8 cellular contexts compared by ENCODE assay signal in genomic region chr4:15682340-15682725, GRCh38. TPM values are rescaled to one million over a fixed set of nuclear protein-coding genes. Genes with fewer than 3 reads are reported as not detected.
DNase-seq lines count a peak whose midpoint lies in the region; ATAC-seq and TF ChIP-seq lines count a peak whose summit lies in the region.

No MANE protein-coding gene starts in this region.

- H3K4me3 Mint-ChIP-seq in activated T-helper 1 cell treated with anti-CD3 and anti-CD28 coated beads, Interleukin-12 subunit alpha, Interleukin-12 subunit beta, Interleukin-2, Interleukin-4 antibody, amounts not matched to agents 30 ng/mL and 10 ng/mL and 1 ng/mL, durations not matched to agents 14 hours and 24 hours and 36 hours, result peak overlapping the region; percentile 97

- H3K4me1 ChIP-seq in subcutaneous abdominal adipose tissue (ENCODE audit: control insufficient read depth in 5 of 5, insufficient read depth in 5 of 5, low read length in 5 of 5), result peaks cover 0 to 21% (median 19%) of the 10 kb centered on the region in 5 donors

- H3K27me3 Mint-ChIP-seq in activated T-helper 1 cell treated with anti-CD3 and anti-CD28 coated beads, Interleukin-12 subunit alpha, Interleukin-12 subunit beta, Interleukin-2, Interleukin-4 antibody, amounts not matched to agents 30 ng/mL and 10 ng/mL and 1 ng/mL, durations not matched to agents 14 hours and 24 hours and 36 hours (ENCODE audit: insufficient read depth), result no peaks in the 10 kb centered on the region

- peaks cover 43% of the 10 kb centered on the region for H3K4me1 Mint-ChIP-seq in activated T-helper 1 cell treated with anti-CD3 and anti-CD28 coated beads, Interleukin-12 subunit alpha, Interleukin-12 subunit beta, Interleukin-2, Interleukin-4 antibody, amounts not matched to agents 30 ng/mL and 10 ng/mL and 1 ng/mL, durations not matched to agents 14 hours and 24 hours and 36 hours (ENCODE audit: low read depth)

- H3K9me3 ChIP-seq in iPS-18c (ENCODE audit: control insufficient read depth, insufficient read depth, low read length) (no peaks in the 10 kb centered on the region), subcutaneous abdominal adipose tissue (ENCODE audit: control insufficient read depth in 5 of 5, low read length in 5 of 5) (no peaks in the 10 kb centered on the region)

- H3K27ac ChIP-seq in subcutaneous abdominal adipose tissue (ENCODE audit: low read depth, low read length), result peak overlapping the region; percentile 98

- H3K27ac Mint-ChIP-seq in activated T-helper 1 cell treated with anti-CD3 and anti-CD28 coated beads, Interleukin-12 subunit alpha, Interleukin-12 subunit beta, Interleukin-2, Interleukin-4 antibody, amounts not matched to agents 30 ng/mL and 10 ng/mL and 1 ng/mL, durations not matched to agents 14 hours and 24 hours and 36 hours, result peak overlapping the region; percentile 94

- H3K36me3 Mint-ChIP-seq in activated T-helper 1 cell treated with anti-CD3 and anti-CD28 coated beads, Interleukin-12 subunit alpha, Interleukin-12 subunit beta, Interleukin-2, Interleukin-4 antibody, amounts not matched to agents 30 ng/mL and 10 ng/mL and 1 ng/mL, durations not matched to agents 14 hours and 24 hours and 36 hours (ENCODE audit: low read depth), result peaks cover 22% of the 10 kb centered on the region

- H3K9me3 Mint-ChIP-seq in activated T-helper 1 cell treated with anti-CD3 and anti-CD28 coated beads, Interleukin-12 subunit alpha, Interleukin-12 subunit beta, Interleukin-2, Interleukin-4 antibody, amounts not matched to agents 30 ng/mL and 10 ng/mL and 1 ng/mL, durations not matched to agents 14 hours and 24 hours and 36 hours, result no peaks in the 10 kb centered on the region

- no peak for TF ChIP-seq POLR2A in GM18505 (IDR thresholded peaks at IDR 0.05; ENCODE audit: borderline replicate concordance, extremely low read depth, insufficient read depth, insufficient read length)

- peak overlapping the region; percentile 84 to 99 (median 98) for H3K9ac ChIP-seq in subcutaneous abdominal adipose tissue (ENCODE audit: low read length in 5 of 5)

- intact Hi-C loops in activated T-helper 1 cell treated with anti-CD3 and anti-CD28 coated beads, Interleukin-12 subunit alpha, Interleukin-12 subunit beta, Interleukin-2, Interleukin-4 antibody, amounts not matched to agents 30 ng/mL and 10 ng/mL and 1 ng/mL, durations not matched to agents 14 hours and 24 hours and 36 hours (cut with micrococcal nuclease), result loop anchor here (5.0 kb wide), 3 partner anchors 55 to 545 kb away; partner anchors contain the start of gene TAPT1

- H3K4me3 ChIP-seq in iPS-18c (ENCODE audit: insufficient read depth, low read depth, low read length) (peak overlapping the region; percentile 87), subcutaneous abdominal adipose tissue (ENCODE audit: low read depth in 1 of 5, low read length in 5 of 5) (peak overlapping the region; percentile 73 to 96 (median 90))

- ATAC-seq in GM18909 (IDR thresholded peaks at IDR 0.05; ENCODE audit: poor library complexity, unreplicated experiment) (no peak), GM18505 (IDR thresholded peaks at IDR 0.05; ENCODE audit: unreplicated experiment) (no peak)

- no peaks in the 10 kb centered on the region for H3K27me3 ChIP-seq in subcutaneous abdominal adipose tissue (ENCODE audit: control insufficient read depth in 5 of 5, insufficient read depth in 4 of 5, low read length in 5 of 5)

- H3K36me3 ChIP-seq in subcutaneous abdominal adipose tissue (ENCODE audit: control insufficient read depth in 5 of 5, insufficient read depth in 5 of 5, low read length in 5 of 5), result peaks cover 5 to 12% (median 8%) of the 10 kb centered on the region in 5 donors

- DNase-seq in NOMO-1 treated with DMSO at 0.1 percent for 48 hours (lab: John Stamatoyannopoulos, UW; ENCODE audit: unreplicated experiment), result peak; percentile 55
- DNase-seq in NOMO-1 treated with dmso at 0.1 percent for 144 hours (lab: John Stamatoyannopoulos, UW; ENCODE audit: unreplicated experiment), result no peak
- no peak for DNase-seq in activated T-helper 1 cell treated with anti-CD3 and anti-CD28 coated beads, Interleukin-12 subunit alpha, Interleukin-12 subunit beta, Interleukin-2, Interleukin-4 antibody, amounts not matched to agents 30 ng/mL and 10 ng/mL and 1 ng/mL, durations not matched to agents 14 hours and 24 hours and 36 hours (ENCODE audit: low spot score)
- no peak for DNase-seq in ecto neural progenitor cell (ENCODE audit: low spot score)

RNA-seq across cellular contexts. Expression of gene FAM200B, which starts 0.7 kb away (rescaled TPM):
- total RNA-seq in activated T-helper 1 cell treated with anti-CD3 and anti-CD28 coated beads, Interleukin-12 subunit alpha, Interleukin-12 subunit beta, Interleukin-2, Interleukin-4 antibody, amounts not matched to agents 30 ng/mL and 10 ng/mL and 1 ng/mL, durations not matched to agents 14 hours and 24 hours and 36 hours, result 5.5 and 6.6 TPM in 2 replicates

RNA-seq across cellular contexts. Expression of gene BST1, which starts 20.5 kb away (rescaled TPM):
- 0.81 and 0.93 TPM in 2 replicates for total RNA-seq in activated T-helper 1 cell treated with anti-CD3 and anti-CD28 coated beads, Interleukin-12 subunit alpha, Interleukin-12 subunit beta, Interleukin-2, Interleukin-4 antibody, amounts not matched to agents 30 ng/mL and 10 ng/mL and 1 ng/mL, durations not matched to agents 14 hours and 24 hours and 36 hours

RNA-seq across cellular contexts. Expression of gene FBXL5, which starts 27.2 kb away (rescaled TPM):
- total RNA-seq in activated T-helper 1 cell treated with anti-CD3 and anti-CD28 coated beads, Interleukin-12 subunit alpha, Interleukin-12 subunit beta, Interleukin-2, Interleukin-4 antibody, amounts not matched to agents 30 ng/mL and 10 ng/mL and 1 ng/mL, durations not matched to agents 14 hours and 24 hours and 36 hours, result 31.3 and 34.7 TPM in 2 replicates
